ENCODE assay signal across 8 cellular contexts in the genomic region with DNA sequence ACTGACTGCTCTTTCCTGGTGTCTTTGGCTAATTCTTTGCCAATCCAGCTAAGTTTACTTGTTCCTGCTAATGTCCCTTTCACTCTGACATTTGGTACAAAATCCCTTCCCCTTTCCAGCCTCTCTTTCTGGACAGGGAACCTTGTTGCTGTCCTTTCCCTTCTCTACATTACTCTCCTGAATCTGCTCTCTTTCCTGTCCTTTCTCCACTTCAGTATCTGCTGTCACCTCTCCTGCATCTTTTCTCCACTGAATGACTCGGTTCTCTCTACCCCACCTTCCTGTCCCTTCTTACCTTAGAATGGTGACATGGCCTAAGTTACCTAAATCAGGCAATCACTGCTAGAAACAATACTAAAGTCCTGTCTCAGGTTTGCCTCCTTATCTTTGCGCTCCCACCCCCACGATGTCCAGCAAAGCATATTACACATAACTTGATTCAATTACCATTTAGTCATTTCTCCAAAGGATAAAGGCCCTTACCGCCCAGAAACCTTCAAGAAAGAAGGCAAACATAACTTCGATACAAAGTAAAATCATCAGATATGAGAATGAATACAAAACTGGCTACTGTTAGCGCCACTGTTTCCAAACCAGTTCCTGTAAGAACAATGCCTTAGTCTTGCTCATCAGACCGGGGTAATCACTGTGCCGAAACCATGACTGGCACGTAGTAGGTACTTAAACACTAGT. TPM values are rescaled to one million over a fixed set of nuclear protein-coding genes. Genes with fewer than 3 reads are reported as not detected.
A peak's percentile ranks its signal among the peaks of the same experiment; 100 is the strongest.
DNase-seq lines count a peak whose midpoint lies in the region; ATAC-seq and TF ChIP-seq lines count a peak whose summit lies in the region.

No MANE protein-coding gene starts in this region.

- no peaks in the 10 kb centered on the region for H3K9me3 ChIP-seq in BLaER1

- H3K27ac ChIP-seq in BLaER1: peak overlapping the region; percentile 95

- H3K9me3 Mint-ChIP-seq in naive thymus-derived CD8-positive, alpha-beta T cell: no peaks in the 10 kb centered on the region

- POLR2A ChIA-PET in naive thymus-derived CD8-positive, alpha-beta T cell (lab: Charles Lee): no interaction called here

- peaks cover 0 to 20% (median 0%) of the 10 kb centered on the region in 3 donors for H3K36me3 Mint-ChIP-seq in naive thymus-derived CD8-positive, alpha-beta T cell

- peak overlapping the region; percentile 92 for H3K9ac ChIP-seq in BLaER1

- no peak for ATAC-seq in naive thymus-derived CD8-positive, alpha-beta T cell
- ATAC-seq in left lobe of liver: no peak

- DNase-seq in KG1 (lab: John Stamatoyannopoulos, UW) (peak; percentile 51), choroid plexus epithelial cell (ENCODE audit: low read depth) (peak; percentile 27), NOMO-1 (lab: John Stamatoyannopoulos, UW; ENCODE audit: unreplicated experiment in 2 of 2) (no peak), H4 (ENCODE audit: low spot score) (no peak), left lobe of liver (ENCODE audit: low spot score) (no peak)
- no peak for DNase-seq in naive thymus-derived CD8-positive, alpha-beta T cell
- no peak for DNase-seq in stimulated activated CD4-positive, alpha-beta T cell treated with anti-CD3 and anti-CD28 coated beads, Interleukin-15, amount 100 ng/mL, for 24 hours

- H3K4me1 Mint-ChIP-seq in naive thymus-derived CD8-positive, alpha-beta T cell: peaks cover 28 to 64% (median 59%) of the 10 kb centered on the region in 4 donors

- peaks cover 27% of the 10 kb centered on the region for H3K4me1 ChIP-seq in BLaER1

- H3K4me3 ChIP-seq in BLaER1: peak overlapping the region; percentile 92
- peak overlapping the region; percentile 92 for H3K4me3 ChIP-seq in choroid plexus epithelial cell (ENCODE audit: low read depth, low read length)

- TF ChIP-seq CTCF in choroid plexus epithelial cell (conservative IDR thresholded peaks at IDR 0.05; ENCODE audit: low read depth, low read length): no peak

- H3K36me3 ChIP-seq in BLaER1: peaks cover 13% of the 10 kb centered on the region

- H3K27ac Mint-ChIP-seq in naive thymus-derived CD8-positive, alpha-beta T cell: peak overlapping the region; percentile 77 to 100 (median 90)

- peak overlapping the region; percentile 80 to 99 (median 88) for H3K4me3 Mint-ChIP-seq in naive thymus-derived CD8-positive, alpha-beta T cell

- peak overlapping the region; percentile 94 for H3K4me2 ChIP-seq in BLaER1

- H4K20me1 ChIP-seq in BLaER1: peaks cover 58% of the 10 kb centered on the region

- no peaks in the 10 kb centered on the region for H3K27me3 Mint-ChIP-seq in naive thymus-derived CD8-positive, alpha-beta T cell

- no peaks in the 10 kb centered on the region for H3K27me3 ChIP-seq in BLaER1

RNA-seq across cellular contexts. Expression of gene BOD1L1, which starts 0.9 kb away (rescaled TPM):
- total RNA-seq in naive thymus-derived CD8-positive, alpha-beta T cell: 10 to 100 TPM; 72.7 to 84.5 TPM
- polyA plus RNA-seq in naive thymus-derived CD8-positive, alpha-beta T cell: 1 to 10 TPM; 2.1 to 5.8 (median 2.3) TPM
- 9.2 and 14.3 TPM in 2 replicates for total RNA-seq in H4 (2014; rRNA removed; shearing (Covaris generic))
- 8.0 TPM for total RNA-seq in left lobe of liver

Comparison
In these comparisons a context has a peak if more than half of its experiments do, and no peak if none do; other contexts are left out.
1. DNase-seq: peak in KG1 (single experiment) and choroid plexus epithelial cell (single experiment); none in naive thymus-derived CD8-positive, alpha-beta T cell (0 of 10), NOMO-1 (0 of 2), H4 (single experiment), left lobe of liver (single experiment) and stimulated activated CD4-positive, alpha-beta T cell treated with anti-CD3 and anti-CD28 coated beads, Interleukin-15, amount 100 ng/mL, for 24 hours (single experiment).